Comparison of ENCODE assay signal across 10 cellular contexts in genomic region chr14:24335461-24336146, GRCh38. TPM values are rescaled to one million over a fixed set of nuclear protein-coding genes. Genes with fewer than 3 reads are reported as not detected.
DNase-seq lines count a peak whose midpoint lies in the region; ATAC-seq lines count a peak whose summit lies in the region.
"Had no signal": no experiment of that assay in that cellular context is flagged by ENCODE, and none has a peak within 500 bp of the region (broad histone marks: within the 10 kb centered on the region; RNA-seq: fewer than 3 reads in every experiment).

No MANE protein-coding gene starts in this region.

- peak overlapping the region; percentile 22 for H3K14ac ChIP-seq in trophoblast cell (ENCODE audit: low read length)

- H3K36me3 ChIP-seq in ES-I3 (ENCODE audit: insufficient read depth, low read length): no peaks in the 10 kb centered on the region
- peaks cover 0 to 4% of the 10 kb centered on the region in 2 donors for H3K36me3 ChIP-seq in esophagus (ENCODE audit: control insufficient read depth in 2 of 2, insufficient read depth in 2 of 2, low read length in 1 of 2)
- H3K36me3 ChIP-seq in trophoblast cell (ENCODE audit: control insufficient read depth in 1 of 2, insufficient read depth in 2 of 2, low read length in 2 of 2): no peaks in the 10 kb centered on the region
- H3K36me3 ChIP-seq: cardiac muscle cell had no signal

- peaks cover 4% of the 10 kb centered on the region for H3K79me1 ChIP-seq in trophoblast cell (ENCODE audit: low read length)

- H2BK12ac ChIP-seq in trophoblast cell (ENCODE audit: low read length): peak overlapping the region; percentile 51

- H3K27me3 ChIP-seq in esophagus (ENCODE audit: control insufficient read depth in 1 of 2, insufficient read depth in 2 of 2, low read length in 2 of 2) (no peaks in the 10 kb centered on the region), trophoblast cell (ENCODE audit: insufficient read depth, low read length) (peaks cover 35% of the 10 kb centered on the region)

- H3K27ac ChIP-seq in esophagus (ENCODE audit: low read depth in 2 of 2, low read length in 1 of 2) (peak overlapping the region; percentile 14 to 30), trophoblast cell (ENCODE audit: low read depth, low read length) (no peak overlapping the region)
- H3K27ac ChIP-seq: cardiac muscle cell had no signal

- H3K18ac ChIP-seq in trophoblast cell (ENCODE audit: low read length): no peak overlapping the region

- H3K23ac ChIP-seq in trophoblast cell (ENCODE audit: low read length): no peak overlapping the region

- peak; percentile 9 for DNase-seq in HuH-7 (ENCODE audit: low spot score)
- no peak for DNase-seq in trophoblast cell
- no peak for DNase-seq in DMS79 treated with DMSO at 0.1 percent for 48 hours (lab: John Stamatoyannopoulos, UW)
- no peak for DNase-seq in globus pallidus (ENCODE audit: low spot score)
- DNase-seq: DND-41 had no signal

- no peak overlapping the region for H2AK5ac ChIP-seq in trophoblast cell (ENCODE audit: low read length)

- H3K4me3 ChIP-seq in esophagus (ENCODE audit: low read depth in 1 of 2, low read length in 2 of 2) (no peak overlapping the region), trophoblast cell (ENCODE audit: low read depth, low read length) (no peak overlapping the region)

- H4K91ac ChIP-seq in trophoblast cell (ENCODE audit: low read depth, low read length): peak overlapping the region; percentile 41

- peak overlapping the region; percentile 24 for H2AFZ ChIP-seq in trophoblast cell (ENCODE audit: insufficient read depth, low read length, poor library complexity)

- 75 to 77% methylated on average over 12 of the region's 12 CpGs for WGBS in esophagus, 2 donors
- WGBS in trophoblast cell (ENCODE audit: extremely low coverage, insufficient coverage, insufficient read length): no CpG with 5 or more reads among the region's 12 CpGs

- peaks cover 6% of the 10 kb centered on the region; the same call in 1 of the 2 replicates for H3K4me1 ChIP-seq in ES-I3 (ENCODE audit: insufficient read depth, low read length)
- H3K4me1 ChIP-seq in esophagus (ENCODE audit: control insufficient read depth in 2 of 2, insufficient read depth in 2 of 2, low read length in 1 of 2): peaks cover 5 to 22% of the 10 kb centered on the region in 2 donors
- peaks cover 32 to 33% of the 10 kb centered on the region in 2 experiments for H3K4me1 ChIP-seq in trophoblast cell (ENCODE audit: control insufficient read depth in 1 of 2, insufficient read depth in 2 of 2, low read length in 2 of 2)

- peak overlapping the region; percentile 74 for H3K4me2 ChIP-seq in trophoblast cell (ENCODE audit: low read length)

- H3K9ac ChIP-seq in ES-I3 (ENCODE audit: low read depth, low read length): peak overlapping the region; percentile 49; the same call in 1 of the 2 replicates
- no peak overlapping the region for H3K9ac ChIP-seq in trophoblast cell (ENCODE audit: low read length)

- no peak overlapping the region for H3K4ac ChIP-seq in trophoblast cell (ENCODE audit: low read depth, low read length)

- peaks cover 3% of the 10 kb centered on the region for H3K79me2 ChIP-seq in trophoblast cell (ENCODE audit: control insufficient read depth, insufficient read depth, low read length, poor library complexity)

- no peak for ATAC-seq in GM21360 (IDR thresholded peaks at IDR 0.05; ENCODE audit: unreplicated experiment)
- ATAC-seq in HG03196 (IDR thresholded peaks at IDR 0.05; ENCODE audit: unreplicated experiment): no peak

- H4K12ac ChIP-seq in trophoblast cell (ENCODE audit: low read depth, low read length): peak overlapping the region; percentile 47

- H3K9me3 ChIP-seq in ES-I3 (ENCODE audit: control insufficient read depth, insufficient read depth, low read length) (no peaks in the 10 kb centered on the region), esophagus (ENCODE audit: control insufficient read depth in 2 of 2, insufficient read depth in 1 of 2, low read depth in 1 of 2, low read length in 1 of 2) (no peaks in the 10 kb centered on the region), trophoblast cell (ENCODE audit: insufficient read depth, low read depth, low read length) (peaks cover 11% of the 10 kb centered on the region)

- peak overlapping the region; percentile 63 for H4K8ac ChIP-seq in trophoblast cell (ENCODE audit: low read depth, low read length)

- H2BK120ac ChIP-seq in trophoblast cell (ENCODE audit: insufficient read depth, low read length, poor library complexity): no peak overlapping the region

- no peak overlapping the region for H2BK5ac ChIP-seq in trophoblast cell (ENCODE audit: low read depth, low read length, poor library complexity)

RNA-seq across cellular contexts. Expression of gene ADCY4, which starts 0.7 kb away (rescaled TPM):
- polyA plus RNA-seq in esophagus: 10 to 100 TPM; 10.2 to 23.3 TPM
- 2.7 and 3.6 TPM in 2 replicates for polyA plus RNA-seq in trophoblast cell (2013)
- polyA plus RNA-seq: cardiac muscle cell had no signal

RNA-seq across cellular contexts. Expression of gene RIPK3, which starts 4.2 kb away (rescaled TPM):
- 10 to 100 TPM; 13.3 to 14.4 TPM for polyA plus RNA-seq in esophagus
- 0.36 and 0.47 TPM in 2 replicates for polyA plus RNA-seq in trophoblast cell (2013)
- polyA plus RNA-seq: cardiac muscle cell had no signal

RNA-seq across cellular contexts. Expression of gene LTB4R, which starts 24.3 kb away (rescaled TPM):
- 10 to 100 TPM; 63.3 to 73.6 TPM for polyA plus RNA-seq in esophagus
- 3.9 and 4.0 TPM in 2 replicates for polyA plus RNA-seq in trophoblast cell (2013)

RNA-seq across cellular contexts. Expression of gene LTB4R2, which starts 25.7 kb away (rescaled TPM):
- 10 to 100 TPM; 11.6 to 30.4 TPM for polyA plus RNA-seq in esophagus
- 2.7 and 2.9 TPM in 2 replicates for polyA plus RNA-seq in trophoblast cell (2013)

RNA-seq across cellular contexts. Expression of gene CIDEB, which starts 27.8 kb away (rescaled TPM):
- 10 to 100 TPM; 24.3 TPM for polyA plus RNA-seq in esophagus
- 0.04 TPM in 1 of 2 replicates, not detected in the other for polyA plus RNA-seq in trophoblast cell (2013)
- polyA plus RNA-seq: cardiac muscle cell had no signal
